ENCODE assay signal across 21 cellular contexts in the genomic region with DNA sequence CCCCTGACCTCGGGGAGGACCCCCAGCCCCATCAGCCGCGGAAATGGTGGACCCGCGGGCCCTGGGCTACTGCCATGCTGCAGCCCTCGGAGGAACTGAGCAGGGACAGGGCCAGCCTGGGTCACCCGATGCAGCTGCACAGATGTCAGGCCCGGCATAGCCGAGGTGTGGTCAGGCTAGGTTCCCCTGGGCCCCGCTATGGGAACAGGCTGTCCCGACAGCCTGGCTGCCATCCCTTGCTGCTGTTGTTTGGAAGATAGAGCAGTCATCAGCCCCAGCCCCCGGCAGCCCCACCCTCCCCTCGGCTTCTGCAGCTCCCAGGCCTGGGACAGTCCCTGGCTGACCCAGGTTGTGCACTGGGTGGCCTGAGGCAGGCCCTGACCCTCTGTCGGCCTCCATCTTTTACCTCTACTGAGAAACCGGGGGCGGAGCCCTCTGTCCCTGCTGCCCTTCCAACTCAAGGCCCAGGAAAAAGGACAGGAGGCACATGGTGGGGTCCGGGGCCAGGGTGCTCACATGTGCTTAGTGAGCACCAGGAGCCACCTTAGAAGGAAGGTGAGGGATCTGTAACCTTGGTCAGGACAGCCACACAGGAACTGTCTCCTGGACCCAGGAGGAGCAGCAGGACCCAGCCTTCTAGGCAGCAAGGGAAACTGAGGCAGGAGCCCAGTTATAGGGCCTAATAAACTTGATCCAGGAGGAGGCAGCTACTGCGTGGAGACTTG. TPM values are rescaled to one million over a fixed set of nuclear protein-coding genes. Genes with fewer than 3 reads are reported as not detected.
DNase-seq lines count a peak whose midpoint lies in the region; ATAC-seq, FAIRE-seq and TF ChIP-seq lines count a peak whose summit lies in the region.
"Had no signal": no experiment of that assay in that cellular context is flagged by ENCODE, and none has a peak within 500 bp of the region (broad histone marks: within the 10 kb centered on the region; RNA-seq: fewer than 3 reads in every experiment).

No MANE protein-coding gene starts in this region.

- POLR2A ChIA-PET in K562 (lab: Yijun Ruan, JAX) = interaction anchor here (0.6 to 1.3 kb wide), 3 partner anchors 13 to 131 kb away, joined by 3 to 4 read pairs (median 3); no protein-coding TSS in a partner anchor

- CTCF ChIA-PET in K562 (lab: Yijun Ruan, JAX; ENCODE audit: low intra/inter-chr PET ratio) = no interaction called here

- H3K36me3 ChIP-seq in K562 (ENCODE audit: control insufficient read depth, insufficient read depth, low read length) (no peaks in the 10 kb centered on the region), parathyroid adenoma (ENCODE audit: control insufficient read depth, insufficient read depth, low read length) (no peaks in the 10 kb centered on the region), tibial nerve (no peaks in the 10 kb centered on the region)
- H3K36me3 ChIP-seq: pancreas, transverse colon had no signal

- TF ChIP-seq RAD21 in K562 (CRISPR knock-in tag; conservative IDR thresholded peaks at IDR 0.05 in 1 of 2, IDR thresholded peaks at IDR 0.05 in 1 of 2) = no peak

- TF ChIP-seq EP300 in K562 (IDR thresholded peaks at IDR 0.05; ENCODE audit: low read length) (no peak), tibial nerve (IDR thresholded peaks at IDR 0.05) (peak in 1 of 2 donors; percentile 78)

- peaks cover 15% of the 10 kb centered on the region; the same call in 1 of the 2 replicates for H4K20me1 ChIP-seq in K562 (replicated peaks; ENCODE audit: control insufficient read depth, insufficient read depth, low read length)

- H3K9me3 ChIP-seq in K562 (replicated peaks; ENCODE audit: control insufficient read depth, insufficient read depth, low read depth, low read length) (no peaks in the 10 kb centered on the region), parathyroid adenoma (ENCODE audit: control insufficient read depth, low read length) (no peaks in the 10 kb centered on the region), tibial nerve (no peaks in the 10 kb centered on the region)
- H3K9me3 ChIP-seq: pancreas, transverse colon had no signal

- H3K27me3 ChIP-seq in K562 (ENCODE audit: control insufficient read depth in 2 of 2, insufficient read depth in 2 of 2, low read length in 2 of 2) = peaks cover 68 to 79% of the 10 kb centered on the region in 2 experiments
- no peaks in the 10 kb centered on the region for H3K27me3 ChIP-seq in parathyroid adenoma (ENCODE audit: control insufficient read depth, insufficient read depth, low read length)
- H3K27me3 ChIP-seq in tibial nerve = no peaks in the 10 kb centered on the region
- H3K27me3 ChIP-seq: pancreas, transverse colon had no signal

- no peak overlapping the region for H3K4me2 ChIP-seq in K562 (ENCODE audit: insufficient read depth, low read length)
- H3K4me2 ChIP-seq in parathyroid adenoma (ENCODE audit: low read length) = no peak overlapping the region
- H3K4me2 ChIP-seq: GM23338 had no signal

- H3K4me1 ChIP-seq in K562 (replicated peaks in 1 of 2; ENCODE audit: control insufficient read depth in 2 of 2, insufficient read depth in 2 of 2, low read length in 2 of 2) (peaks cover 0 to 20% of the 10 kb centered on the region in 2 experiments; a peak in 2 of 5 replicates), parathyroid adenoma (no peaks in the 10 kb centered on the region), tibial nerve (peaks cover 0 to 71% (median 22%) of the 10 kb centered on the region in 4 donors)
- H3K4me1 ChIP-seq: pancreas, transverse colon had no signal

- ATAC-seq in K562 = peak; percentile 32
- ATAC-seq in left cardiac atrium = peak; percentile 77 to 81
- no peak for ATAC-seq in HG03139 (IDR thresholded peaks at IDR 0.05; ENCODE audit: unreplicated experiment)
- ATAC-seq: GM23338; natural killer cell treated with Interleukin-12 subunit alpha and Interleukin-12 subunit beta and Interleukin-15 and Interleukin-18, amount 100 ng/mL, for 72 hours; Panc1; stimulated activated memory B cell treated with anti-CD40 and anti-IgM and Interleukin-4, amounts not matched to agents 10 μg/mL and 1 μg/mL and 100 μg/mL, for 72 hours had no signal

- DNase-seq in K562 (ENCODE audit: extremely low read depth in 1 of 4, low spot score in 3 of 4) = no peak
- DNase-seq in left cardiac atrium = peak; percentile 83
- DNase-seq in tibial nerve (ENCODE audit: low spot score in 2 of 2) = peak; percentile 85 to 87
- no peak for DNase-seq in hippocampal formation (lab: John Stamatoyannopoulos, UW)
- no peak for DNase-seq in GM03348 (ENCODE audit: low spot score)
- DNase-seq: activated CD4-positive, alpha-beta T cell treated with anti-CD3 and anti-CD28 coated beads for 1 hour; activated T-cell treated with anti-CD3 and anti-CD28 coated beads, Interleukin-2, amount 50 U/mL, for 24 hours; central memory CD4-positive, alpha-beta T cell; NCI-H446 treated with DMSO at 0.1 percent for 48 hours; transverse colon had no signal

- H2AFZ ChIP-seq in K562 (ENCODE audit: low read depth, low read length) (no peak overlapping the region), parathyroid adenoma (no peak overlapping the region)
- H2AFZ ChIP-seq: GM23338 had no signal

- H3K79me2 ChIP-seq in K562 (ENCODE audit: control insufficient read depth, insufficient read depth, low read length) (no peaks in the 10 kb centered on the region), parathyroid adenoma (no peaks in the 10 kb centered on the region)

- no peak for TF ChIP-seq CTCF in K562 (IDR thresholded peaks at IDR 0.05 in 2 of 3, conservative IDR thresholded peaks at IDR 0.05 in 1 of 3; ENCODE audit: insufficient read depth in 2 of 3, low read depth in 1 of 3, low read length in 3 of 3)
- TF ChIP-seq CTCF in parathyroid adenoma (IDR thresholded peaks at IDR 0.05) = no peak
- no peak for TF ChIP-seq CTCF in tibial nerve (IDR thresholded peaks at IDR 0.05)

- no peaks in the 10 kb centered on the region for H3K9me1 ChIP-seq in K562 (ENCODE audit: control insufficient read depth, insufficient read depth, low read length)

- TF ChIP-seq POLR2A in K562 (conservative IDR thresholded peaks at IDR 0.05) (no peak), tibial nerve (IDR thresholded peaks at IDR 0.05) (no peak)

- H3K4me3 ChIP-seq in K562 (no peak overlapping the region), parathyroid adenoma (ENCODE audit: low read depth, low read length) (no peak overlapping the region), tibial nerve (no peak overlapping the region)
- H3K4me3 ChIP-seq: GM23338, pancreas, skin epidermis, transverse colon had no signal

- BruUV-seq in K562 (replicated peaks; lab: Mats Ljungman, UMichigan) = no TSS peak

- WGBS in K562 (ENCODE audit: insufficient coverage, low coverage, missing lambda C conversion rate) = 12% methylated on average over 18 of the region's 18 CpGs
- 57 to 59% methylated on average over 16 to 18 of the region's 18 CpGs for WGBS in tibial nerve, 2 donors

- no peak overlapping the region for H3K27ac ChIP-seq in K562 (ENCODE audit: extremely low read depth, low read depth, low read length)
- H3K27ac ChIP-seq in parathyroid adenoma = peak overlapping the region; percentile 19
- H3K27ac ChIP-seq in tibial nerve = peak overlapping the region in 3 of 4 donors; percentile 46 to 86 (median 78)
- H3K27ac ChIP-seq: pancreas had no signal

- in situ Hi-C loops in K562 (cut with MboI) = no loop called here

- H3K9ac ChIP-seq in K562 (ENCODE audit: insufficient read depth in 1 of 2, low read depth in 2 of 2, low read length in 2 of 2) = no peak overlapping the region; a peak in 1 of 4 replicates
- H3K9ac ChIP-seq in parathyroid adenoma = no peak overlapping the region

- intact Hi-C loops in K562 (cut with micrococcal nuclease) (no loop called here), left cardiac atrium (cut with DNase I) (no loop called here)

- no peak for FAIRE-seq in K562 (lab: Jason Lieb, UNC)
- FAIRE-seq: pancreas had no signal

RNA-seq across cellular contexts. Expression of a gene that starts 31.5 kb away (rescaled TPM):
- 0.32 and 0.72 TPM in 2 replicates for total RNA-seq in K562 (2011; cell fraction: chromatin; rRNA removed; ENCODE audit: low replicate concordance)
- 0.53 and 1.5 TPM in 2 replicates for total RNA-seq in K562 (2011; cell fraction: nucleolus; rRNA removed)
- total RNA-seq in K562 (2011; cell fraction: nucleoplasm; rRNA removed) = 0.15 and 0.23 TPM in 2 replicates
- total RNA-seq in K562 (2014; rRNA removed) (not detected in 2 replicates), K562 (2014; rRNA removed; fragmentation: Illumina TruSeq; extraction: Trizol) (not detected in 2 replicates), K562 (2015; rRNA removed; fragmentation: Illumina TruSeq; extraction: Trizol) (not detected in 2 replicates), K562 (2021) (0.04 and 0.13 TPM in 2 replicates), left cardiac atrium (100 to 1,000 TPM; 178 to 256 TPM), tibial nerve (100 to 1,000 TPM; 185 to 445 (median 240) TPM)
- polyA plus RNA-seq in K562 (2011; rRNA removed) (0.10 and 0.14 TPM in 2 replicates), K562 (2014; fragmentation: Illumina TruSeq; extraction: Trizol) (not detected in 2 replicates), K562 (2014; fragmentation: Nextera tagmentation; extraction: Ambion mirVana) (not detected), K562 (2014; rRNA removed) (0.03 TPM in 1 of 2 replicates, not detected in the other)
- polyA plus RNA-seq in K562 (2011; cell fraction: cytosol; rRNA removed) = 0.18 and 0.64 TPM in 2 replicates
- 0.11 and 0.82 TPM in 2 replicates for polyA plus RNA-seq in K562 (2011; cell fraction: nucleus; rRNA removed)
- polyA plus RNA-seq in K562 (2012) = 0.04 and 0.08 TPM in 2 replicates
- polyA minus RNA-seq in K562 (2011; rRNA and poly(A)+ RNA removed) = 0.21 TPM in 1 of 2 replicates, not detected in the other
- polyA minus RNA-seq in K562 (2011; cell fraction: cytosol; rRNA and poly(A)+ RNA removed) = 0.19 TPM in 1 of 2 replicates, not detected in the other
- 0.11 and 0.13 TPM in 2 replicates for polyA minus RNA-seq in K562 (2011; cell fraction: nucleus; rRNA and poly(A)+ RNA removed)
- total RNA-seq: MCF 10A; natural killer cell treated with Interleukin-12 subunit alpha and Interleukin-12 subunit beta and Interleukin-15 and Interleukin-18, amount 100 ng/mL, for 72 hours; T-helper 1 cell treated with Interleukin-12 subunit alpha and Interleukin-12 subunit beta and Interleukin-4 antibody, amounts not matched to agents 30 ng/mL and 1 ng/mL, for 36 hours had no signal
- polyA plus RNA-seq: CD14-positive monocyte had no signal

RNA-seq across cellular contexts. Expression of a gene that starts 37.3 kb away (rescaled TPM):
- total RNA-seq in K562 (2011; cell fraction: chromatin; rRNA removed; ENCODE audit: low replicate concordance) = 2.7 and 8.1 TPM in 2 replicates
- 7.7 and 8.8 TPM in 2 replicates for total RNA-seq in K562 (2011; cell fraction: nucleolus; rRNA removed)
- total RNA-seq in K562 (2011; cell fraction: nucleoplasm; rRNA removed) = 5.1 and 6.9 TPM in 2 replicates
- 4.1 and 8.2 TPM in 2 replicates for total RNA-seq in K562 (2014; rRNA removed)
- 2.5 and 3.1 TPM in 2 replicates for total RNA-seq in K562 (2014; rRNA removed; fragmentation: Illumina TruSeq; extraction: Trizol)
- total RNA-seq in K562 (2015; rRNA removed; fragmentation: Illumina TruSeq; extraction: Trizol) = 4.6 TPM in 2 replicates
- 4.6 and 6.0 TPM in 2 replicates for total RNA-seq in K562 (2021)
- 4.6 and 6.4 TPM in 2 replicates for polyA plus RNA-seq in K562 (2011; rRNA removed)
- polyA plus RNA-seq in K562 (2011; cell fraction: cytosol; rRNA removed) = 6.6 and 7.2 TPM in 2 replicates
- polyA plus RNA-seq in K562 (2011; cell fraction: nucleus; rRNA removed) = 4.0 and 4.1 TPM in 2 replicates
- polyA plus RNA-seq in K562 (2012) = 6.2 and 9.2 TPM in 2 replicates
- 4.5 and 4.9 TPM in 2 replicates for polyA plus RNA-seq in K562 (2014; fragmentation: Illumina TruSeq; extraction: Trizol)
- polyA plus RNA-seq in K562 (2014; fragmentation: Nextera tagmentation; extraction: Ambion mirVana) = 1 to 10 TPM in 1 of 2 experiments, under 1 TPM in 1; 0.60 to 1.2 TPM
- polyA plus RNA-seq in K562 (2014; rRNA removed) = 5.0 and 7.9 TPM in 2 replicates
- polyA minus RNA-seq in K562 (2011; rRNA and poly(A)+ RNA removed) = 3.7 and 4.3 TPM in 2 replicates
- 2.7 and 3.1 TPM in 2 replicates for polyA minus RNA-seq in K562 (2011; cell fraction: cytosol; rRNA and poly(A)+ RNA removed)
- 2.4 and 4.4 TPM in 2 replicates for polyA minus RNA-seq in K562 (2011; cell fraction: nucleus; rRNA and poly(A)+ RNA removed)
- total RNA-seq in left cardiac atrium = 10 to 100 TPM; 27.6 to 36.0 TPM
- 10 to 100 TPM; 20.9 to 25.1 (median 23.9) TPM for total RNA-seq in tibial nerve

Comparison
In these comparisons a context has a peak if more than half of its experiments do, and no peak if none do; other contexts are left out.
1. DNase-seq: peak in left cardiac atrium (single experiment) and tibial nerve (2 of 2); none in K562 (0 of 4), hippocampal formation (0 of 2) and GM03348 (single experiment).
2. RNA of a gene that starts 31.5 kb away (total RNA-seq): 185 to 445 TPM in tibial nerve and 178 to 256 TPM in left cardiac atrium; 0.04 to 1.5 TPM in K562; every median in the first group is over 10 times any median in the second.